ENCODE assay signal across 30 cellular contexts in genomic region chr9:85515021-85515420, GRCh38.
A peak's percentile ranks its signal among the peaks of the same experiment; 100 is the strongest.
DNase-seq lines count a peak whose midpoint lies in the region; ATAC-seq, FAIRE-seq and TF ChIP-seq lines count a peak whose summit lies in the region.
"Had no signal": no experiment of that assay in that cellular context is flagged by ENCODE, and none has a peak within 500 bp of the region (broad histone marks: within the 10 kb centered on the region; RNA-seq: fewer than 3 reads in every experiment).

No MANE protein-coding gene starts in this region.

- H3K36me3 ChIP-seq in HepG2 (replicated peaks in 1 of 2; ENCODE audit: control insufficient read depth in 1 of 2, insufficient read depth in 2 of 2, low read length in 2 of 2) = no peaks in the 10 kb centered on the region
- H3K36me3 ChIP-seq in right lobe of liver = no peaks in the 10 kb centered on the region
- H3K36me3 ChIP-seq in RWPE2 (ENCODE audit: low read depth) = no peaks in the 10 kb centered on the region
- H3K36me3 ChIP-seq: BE2C had no signal

- H3K9me3 Mint-ChIP-seq in natural killer cell treated with Interleukin-12 subunit alpha and Interleukin-12 subunit beta and Interleukin-15 and Interleukin-18, amount 100 ng/mL, for 72 hours = no peaks in the 10 kb centered on the region
- H3K9me3 Mint-ChIP-seq: CD8-positive, alpha-beta memory T cell had no signal

- no peak for FAIRE-seq in HepG2 (lab: Jason Lieb, UNC)
- no peak for FAIRE-seq in urothelium cell line (lab: Jason Lieb, UNC)
- FAIRE-seq: GM12891, H54 had no signal

- H2AFZ ChIP-seq in HepG2 (ENCODE audit: low read length) = no peak overlapping the region

- no peak overlapping the region for H3K4me3 Mint-ChIP-seq in natural killer cell treated with Interleukin-12 subunit alpha and Interleukin-12 subunit beta and Interleukin-15 and Interleukin-18, amount 100 ng/mL, for 72 hours
- H3K4me3 Mint-ChIP-seq: CD14-positive monocyte; CD8-positive, alpha-beta memory T cell had no signal

- H3K4me2 ChIP-seq in HepG2 (ENCODE audit: low read depth, low read length) = no peak overlapping the region

- no peak for TF ChIP-seq RAD21 in HepG2 (CRISPR knock-in tag; IDR thresholded peaks at IDR 0.05)

- no peaks in the 10 kb centered on the region for H3K79me2 ChIP-seq in HepG2 (ENCODE audit: insufficient read depth, low read length)

- in situ Hi-C loops in HepG2 (cut with HindIII; ENCODE audit: extremely low pct_ligation_motif_present, low pct_unique_long_range_greater_than_20kb) = no loop called here

- TF ChIP-seq EP300 in HepG2 (IDR thresholded peaks at IDR 0.05; ENCODE audit: low read depth in 2 of 2, low read length in 2 of 2) (no peak), HepG2 (CRISPR knock-in tag; IDR thresholded peaks at IDR 0.05; ENCODE audit: borderline replicate concordance) (no peak)

- no TSS peak for BruUV-seq in HepG2 (replicated peaks; lab: Mats Ljungman, UMichigan)

- H3K9me3 ChIP-seq in HepG2 (ENCODE audit: low read length) (no peaks in the 10 kb centered on the region), right lobe of liver (no peaks in the 10 kb centered on the region), RWPE2 (ENCODE audit: severe bottlenecking) (no peaks in the 10 kb centered on the region)
- H3K9me3 ChIP-seq: BE2C had no signal

- H3K4me1 ChIP-seq in HepG2 (ENCODE audit: insufficient read depth, low read length) = no peaks in the 10 kb centered on the region
- H3K4me1 ChIP-seq in right lobe of liver = no peaks in the 10 kb centered on the region
- no peaks in the 10 kb centered on the region for H3K4me1 ChIP-seq in RWPE2 (ENCODE audit: insufficient read depth, poor library complexity, severe bottlenecking)

- DNase-seq in HepG2 (ENCODE audit: low spot score) (no peak), right lobe of liver (no peak), RWPE2 (ENCODE audit: low spot score) (no peak), urothelium cell line (ENCODE audit: low spot score) (peak; percentile 38), NCI-H524 treated with DMSO at 0.1 percent for 48 hours (lab: John Stamatoyannopoulos, UW) (no peak), D341Med (ENCODE audit: low spot score) (no peak)
- no peak for DNase-seq in natural killer cell treated with Interleukin-12 subunit alpha and Interleukin-12 subunit beta and Interleukin-15 and Interleukin-18, amount 100 ng/mL, for 72 hours (ENCODE audit: low spot score)
- DNase-seq: 8988T; ACHN; BE2C; CD8-positive, alpha-beta memory T cell; DMS79 treated with DMSO at 0.1 percent for 48 hours; GF-D8; IMR-90; KG1; NCI-H1092; NCI-H1417 treated with DMSO at 0.1 percent for 48 hours; NCI-H1694 treated with DMSO at 0.1 percent for 48 hours; NCI-H2081 treated with DMSO at 0.1 percent for 48 hours; NCI-H2171 treated with DMSO at 0.1 percent for 48 hours; NCI-H446; NCI-H526; NCI-H82; NK-92 treated with Interleukin-12 subunit alpha and Interleukin-12 subunit beta, amount 100 ng/mL, for 24 hours; SIG-M5 had no signal

- peaks cover 31 to 37% of the 10 kb centered on the region in 2 donors for H3K27me3 Mint-ChIP-seq in natural killer cell treated with Interleukin-12 subunit alpha and Interleukin-12 subunit beta and Interleukin-15 and Interleukin-18, amount 100 ng/mL, for 72 hours

- H3K27me3 ChIP-seq in HepG2 (ENCODE audit: control insufficient read depth in 1 of 2, insufficient read depth in 2 of 2, low read length in 2 of 2) (peaks cover 0 to 19% of the 10 kb centered on the region in 2 experiments; a peak in 3 of 5 replicates), right lobe of liver (no peaks in the 10 kb centered on the region), RWPE2 (ENCODE audit: insufficient read depth, poor library complexity, severe bottlenecking) (no peaks in the 10 kb centered on the region)
- H3K27me3 ChIP-seq: BE2C had no signal

- H3K4me3 ChIP-seq in HepG2 (replicated peaks in 1 of 3; ENCODE audit: insufficient read depth in 1 of 3, low read depth in 2 of 3, low read length in 3 of 3) (no peak overlapping the region), right lobe of liver (no peak overlapping the region), RWPE2 (ENCODE audit: severe bottlenecking) (no peak overlapping the region)
- H3K4me3 ChIP-seq: SK-N-MC had no signal

- H3K36me3 Mint-ChIP-seq in natural killer cell treated with Interleukin-12 subunit alpha and Interleukin-12 subunit beta and Interleukin-15 and Interleukin-18, amount 100 ng/mL, for 72 hours = no peaks in the 10 kb centered on the region
- H3K36me3 Mint-ChIP-seq: CD14-positive monocyte; CD8-positive, alpha-beta memory T cell had no signal

- intact Hi-C loops in HepG2 (cut with micrococcal nuclease; ENCODE audit: unreplicated experiment) (no loop called here), right lobe of liver (cut with DNase I) (no loop called here)

- TF ChIP-seq CTCF in HepG2 (CRISPR knock-in tag; IDR thresholded peaks at IDR 0.05) (no peak), right lobe of liver (IDR thresholded peaks at IDR 0.05) (no peak), RWPE2 (IDR thresholded peaks at IDR 0.05; ENCODE audit: poor library complexity, severe bottlenecking) (no peak)

- CTCF ChIA-PET in HepG2 (lab: Yijun Ruan, JAX; ENCODE audit: low intra/inter-chr PET ratio, low total read pairs) = no interaction called here

- TF ChIP-seq POLR2A in HepG2 (IDR thresholded peaks at IDR 0.05; ENCODE audit: insufficient read depth in 1 of 2, low read depth in 2 of 2, low read length in 2 of 2) (no peak), right lobe of liver (IDR thresholded peaks at IDR 0.05) (no peak)

- H4K20me1 ChIP-seq in HepG2 (ENCODE audit: insufficient read depth, low read length) = no peaks in the 10 kb centered on the region; the same call in 1 of the 2 replicates

- POLR2A ChIA-PET in HepG2 (lab: Yijun Ruan, JAX) = no interaction called here

- H3K9ac ChIP-seq in HepG2 (ENCODE audit: insufficient read depth, low read depth, low read length) = no peak overlapping the region

- H3K27ac Mint-ChIP-seq in natural killer cell treated with Interleukin-12 subunit alpha and Interleukin-12 subunit beta and Interleukin-15 and Interleukin-18, amount 100 ng/mL, for 72 hours = no peak overlapping the region
- H3K27ac Mint-ChIP-seq: CD14-positive monocyte; CD8-positive, alpha-beta memory T cell had no signal

- WGBS in HepG2 (ENCODE audit: low lambda C conversion rate) = 16% methylated on average over 4 of the region's 4 CpGs
- WGBS in right lobe of liver (ENCODE audit: insufficient coverage, low coverage, low lambda C conversion rate, missing lambda C conversion rate) = 79% methylated on average over 4 of the region's 4 CpGs

- ATAC-seq in HepG2 (no peak), right lobe of liver (no peak), RWPE2 (ENCODE audit: low read depth) (peak; percentile 35), esophagus mucosa (peak; percentile 88)
- no peak for ATAC-seq in natural killer cell treated with Interleukin-12 subunit alpha and Interleukin-12 subunit beta and Interleukin-15 and Interleukin-18, amount 100 ng/mL, for 72 hours

- H3K4me1 Mint-ChIP-seq in natural killer cell treated with Interleukin-12 subunit alpha and Interleukin-12 subunit beta and Interleukin-15 and Interleukin-18, amount 100 ng/mL, for 72 hours (ENCODE audit: low read depth in 2 of 2) = peaks cover 0 to 3% of the 10 kb centered on the region in 2 donors
- H3K4me1 Mint-ChIP-seq: CD14-positive monocyte; CD8-positive, alpha-beta memory T cell had no signal

- H3K27ac ChIP-seq in HepG2 (ENCODE audit: extremely low read length, insufficient read depth, low read length) (no peak overlapping the region), right lobe of liver (no peak overlapping the region), RWPE2 (ENCODE audit: poor library complexity, severe bottlenecking) (no peak overlapping the region)
- H3K27ac ChIP-seq: SK-N-MC had no signal

TF ChIP-seq in HepG2, 621 proteins besides CTCF, POLR2A, EP300 and RAD21 (continues in another document):
- TF ChIP-seq GATAD1 (CRISPR knock-in tag; IDR thresholded peaks at IDR 0.05) (no peak), RBM39 (IDR thresholded peaks at IDR 0.05; ENCODE audit: low read depth, low read length, poor library complexity, severe bottlenecking) (no peak), ATF7 (IDR thresholded peaks at IDR 0.05) (no peak), ATF7 (CRISPR knock-in tag; IDR thresholded peaks at IDR 0.05) (no peak), ZNF142 (CRISPR knock-in tag; IDR thresholded peaks at IDR 0.05) (no peak), PCBP2 (optimal IDR thresholded peaks at IDR 0.05; ENCODE audit: low read depth, low read length, poor library complexity, severe bottlenecking) (no peak)

Comparison
In these comparisons a context has a peak if more than half of its experiments do, and no peak if none do; other contexts are left out.
1. ATAC-seq: peak in RWPE2 (single experiment) and esophagus mucosa (single experiment); none in HepG2 (single experiment), right lobe of liver (0 of 4) and natural killer cell treated with Interleukin-12 subunit alpha and Interleukin-12 subunit beta and Interleukin-15 and Interleukin-18, amount 100 ng/mL, for 72 hours (0 of 2).